17 cellular contexts compared by ENCODE assay signal in the genomic region with DNA sequence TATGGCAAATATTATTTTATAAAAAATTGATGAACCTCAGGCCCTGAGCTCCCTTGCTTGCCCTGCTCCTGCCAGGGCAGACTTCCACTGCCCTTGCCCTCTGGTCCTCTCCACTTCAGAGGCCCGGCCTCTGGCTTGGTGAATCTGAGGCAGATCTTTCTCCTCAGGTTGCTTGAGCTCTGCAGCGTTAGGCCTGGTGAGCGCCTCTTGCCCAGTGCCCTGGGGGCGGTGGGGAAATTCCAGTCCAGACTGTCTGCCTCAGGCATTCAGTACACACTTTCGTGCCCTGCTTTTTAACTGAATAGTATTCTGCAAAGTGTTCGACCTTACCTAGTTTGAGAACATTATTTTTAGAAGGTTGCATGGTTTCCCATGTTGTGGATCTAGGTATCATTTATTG.
A peak's percentile ranks its signal among the peaks of the same experiment; 100 is the strongest.
DNase-seq lines count a peak whose midpoint lies in the region; ATAC-seq and TF ChIP-seq lines count a peak whose summit lies in the region.
"Had no signal": no experiment of that assay in that cellular context is flagged by ENCODE, and none has a peak within 500 bp of the region (broad histone marks: within the 10 kb centered on the region; RNA-seq: fewer than 3 reads in every experiment).

No MANE protein-coding gene starts in this region.

- H3K4me3 Mint-ChIP-seq in activated CD8-positive, alpha-beta T cell treated with anti-CD3 and anti-CD28 coated beads for 36 hours = no peak overlapping the region
- H3K4me3 Mint-ChIP-seq in activated CD8-positive, alpha-beta T cell treated with anti-CD3 and anti-CD28 coated beads, Interleukin-2, amount 10 ng/mL, durations not matched to agents 7 days and 5 days = no peak overlapping the region
- no peak overlapping the region for H3K4me3 Mint-ChIP-seq in activated naive CD8-positive, alpha-beta T cell treated with anti-CD3 and anti-CD28 coated beads, Interleukin-2, amount 50 U/mL, for 24 hours
- H3K4me3 Mint-ChIP-seq in osteocyte (ENCODE audit: unreplicated experiment) = no peak overlapping the region

- peaks cover 2% of the 10 kb centered on the region for H3K9me3 Mint-ChIP-seq in activated CD8-positive, alpha-beta T cell treated with anti-CD3 and anti-CD28 coated beads for 36 hours
- no peaks in the 10 kb centered on the region for H3K9me3 Mint-ChIP-seq in activated CD8-positive, alpha-beta T cell treated with anti-CD3 and anti-CD28 coated beads, Interleukin-2, amount 10 ng/mL, durations not matched to agents 7 days and 5 days (ENCODE audit: insufficient read depth)
- no peaks in the 10 kb centered on the region for H3K9me3 Mint-ChIP-seq in activated naive CD8-positive, alpha-beta T cell treated with anti-CD3 and anti-CD28 coated beads, Interleukin-2, amount 50 U/mL, for 24 hours
- H3K9me3 Mint-ChIP-seq in osteocyte (ENCODE audit: unreplicated experiment) = no peaks in the 10 kb centered on the region

- intact Hi-C loops in activated CD8-positive, alpha-beta T cell treated with anti-CD3 and anti-CD28 coated beads for 36 hours (cut with micrococcal nuclease) = no loop called here

- H3K27me3 Mint-ChIP-seq in activated CD8-positive, alpha-beta T cell treated with anti-CD3 and anti-CD28 coated beads for 36 hours = no peaks in the 10 kb centered on the region
- H3K27me3 Mint-ChIP-seq in activated CD8-positive, alpha-beta T cell treated with anti-CD3 and anti-CD28 coated beads, Interleukin-2, amount 10 ng/mL, durations not matched to agents 7 days and 5 days (ENCODE audit: low read depth) = no peaks in the 10 kb centered on the region
- no peaks in the 10 kb centered on the region for H3K27me3 Mint-ChIP-seq in activated naive CD8-positive, alpha-beta T cell treated with anti-CD3 and anti-CD28 coated beads, Interleukin-2, amount 50 U/mL, for 24 hours
- no peaks in the 10 kb centered on the region for H3K27me3 Mint-ChIP-seq in osteocyte (ENCODE audit: unreplicated experiment)

- TF ChIP-seq CTCF in activated CD8-positive, alpha-beta T cell treated with anti-CD3 and anti-CD28 coated beads for 36 hours (IDR thresholded peaks at IDR 0.05) = no peak
- TF ChIP-seq CTCF in osteocyte (IDR thresholded peaks at IDR 0.05) = no peak

- CTCF ChIA-PET in activated CD8-positive, alpha-beta T cell treated with anti-CD3 and anti-CD28 coated beads for 36 hours (lab: Charles Lee) = interaction anchor here (1.2 to 1.9 kb wide), 5 partner anchors 10 to 104 kb away, joined by 3 to 6 read pairs (median 4); no protein-coding TSS in a partner anchor
- CTCF ChIA-PET in activated CD8-positive, alpha-beta T cell treated with anti-CD3 and anti-CD28 coated beads, Interleukin-2, amount 10 ng/mL, durations not matched to agents 7 days and 5 days (lab: Charles Lee) = interaction anchor here (0.9 to 1.2 kb wide), 3 partner anchors 27 to 433 kb away, joined by 3 read pairs; no protein-coding TSS in a partner anchor

- ATAC-seq in activated CD8-positive, alpha-beta T cell treated with anti-CD3 and anti-CD28 coated beads for 36 hours = peak; percentile 25
- no peak for ATAC-seq in activated CD8-positive, alpha-beta T cell treated with anti-CD3 and anti-CD28 coated beads, Interleukin-2, amount 10 ng/mL, durations not matched to agents 7 days and 5 days
- peak; percentile 59 for ATAC-seq in activated naive CD8-positive, alpha-beta T cell treated with anti-CD3 and anti-CD28 coated beads, Interleukin-2, amount 50 U/mL, for 24 hours
- ATAC-seq: HepG2 had no signal

- peak; percentile 41 for DNase-seq in activated CD8-positive, alpha-beta T cell treated with anti-CD3 and anti-CD28 coated beads for 36 hours
- no peak for DNase-seq in activated CD8-positive, alpha-beta T cell treated with anti-CD3 and anti-CD28 coated beads, Interleukin-2, amount 10 ng/mL, durations not matched to agents 7 days and 5 days
- DNase-seq in Daoy (ENCODE audit: low read depth) = peak; percentile 45
- peak; percentile 21 for DNase-seq in activated naive CD8-positive, alpha-beta T cell treated with anti-CD3 and anti-CD28 coated beads, Interleukin-2, amount 50 U/mL, for 24 hours
- DNase-seq in osteocyte (ENCODE audit: extremely low spot score, unreplicated experiment) = peak; percentile 81
- DNase-seq in iPS-NIHi7 (ENCODE audit: extremely low spot score) = no peak
- no peak for DNase-seq in AML-193 (lab: John Stamatoyannopoulos, UW)
- no peak for DNase-seq in NCI-H2171 treated with DMSO at 0.1 percent for 48 hours (lab: John Stamatoyannopoulos, UW)
- DNase-seq: ACHN, EL, H7, Karpas-422, NCI-H187 treated with DMSO at 0.1 percent for 48 hours, NCI-H510A treated with DMSO at 0.1 percent for 48 hours, Peyer's patch, SHP77 had no signal

- no peak overlapping the region for H3K27ac Mint-ChIP-seq in activated CD8-positive, alpha-beta T cell treated with anti-CD3 and anti-CD28 coated beads for 36 hours
- H3K27ac Mint-ChIP-seq in activated CD8-positive, alpha-beta T cell treated with anti-CD3 and anti-CD28 coated beads, Interleukin-2, amount 10 ng/mL, durations not matched to agents 7 days and 5 days = no peak overlapping the region
- H3K27ac Mint-ChIP-seq in activated naive CD8-positive, alpha-beta T cell treated with anti-CD3 and anti-CD28 coated beads, Interleukin-2, amount 50 U/mL, for 24 hours = no peak overlapping the region
- no peak overlapping the region for H3K27ac Mint-ChIP-seq in osteocyte (ENCODE audit: unreplicated experiment)

- POLR2A ChIA-PET in activated CD8-positive, alpha-beta T cell treated with anti-CD3 and anti-CD28 coated beads for 36 hours (lab: Charles Lee) = interaction anchor here (0.6 kb wide), 1 partner anchor 9 kb away, joined by 3 read pairs; no protein-coding TSS in a partner anchor
- POLR2A ChIA-PET in activated CD8-positive, alpha-beta T cell treated with anti-CD3 and anti-CD28 coated beads, Interleukin-2, amount 10 ng/mL, durations not matched to agents 7 days and 5 days (lab: Charles Lee) = interaction anchor here (0.6 kb wide), 1 partner anchor 387 kb away, joined by 4 read pairs; no protein-coding TSS in a partner anchor

- H3K4me1 Mint-ChIP-seq in activated CD8-positive, alpha-beta T cell treated with anti-CD3 and anti-CD28 coated beads for 36 hours (ENCODE audit: low read depth) = peaks cover 15% of the 10 kb centered on the region
- H3K4me1 Mint-ChIP-seq in activated CD8-positive, alpha-beta T cell treated with anti-CD3 and anti-CD28 coated beads, Interleukin-2, amount 10 ng/mL, durations not matched to agents 7 days and 5 days (ENCODE audit: low read depth) = peaks cover 2% of the 10 kb centered on the region
- peaks cover 8% of the 10 kb centered on the region for H3K4me1 Mint-ChIP-seq in activated naive CD8-positive, alpha-beta T cell treated with anti-CD3 and anti-CD28 coated beads, Interleukin-2, amount 50 U/mL, for 24 hours
- H3K4me1 Mint-ChIP-seq in osteocyte (ENCODE audit: unreplicated experiment) = no peaks in the 10 kb centered on the region

- peaks cover 3% of the 10 kb centered on the region for H3K36me3 Mint-ChIP-seq in activated CD8-positive, alpha-beta T cell treated with anti-CD3 and anti-CD28 coated beads for 36 hours (ENCODE audit: low read depth)
- H3K36me3 Mint-ChIP-seq in activated CD8-positive, alpha-beta T cell treated with anti-CD3 and anti-CD28 coated beads, Interleukin-2, amount 10 ng/mL, durations not matched to agents 7 days and 5 days (ENCODE audit: low read depth) = peaks cover 2% of the 10 kb centered on the region
- H3K36me3 Mint-ChIP-seq in activated naive CD8-positive, alpha-beta T cell treated with anti-CD3 and anti-CD28 coated beads, Interleukin-2, amount 50 U/mL, for 24 hours (ENCODE audit: low read depth) = peaks cover 4% of the 10 kb centered on the region
- H3K36me3 Mint-ChIP-seq in osteocyte (ENCODE audit: unreplicated experiment) = peaks cover 3% of the 10 kb centered on the region

Comparison
In these comparisons a context has a peak if more than half of its experiments do, and no peak if none do; other contexts are left out.
1. DNase-seq: peak in activated CD8-positive, alpha-beta T cell treated with anti-CD3 and anti-CD28 coated beads for 36 hours (single experiment), Daoy (single experiment), activated naive CD8-positive, alpha-beta T cell treated with anti-CD3 and anti-CD28 coated beads, Interleukin-2, amount 50 U/mL, for 24 hours (single experiment) and osteocyte (single experiment); none in activated CD8-positive, alpha-beta T cell treated with anti-CD3 and anti-CD28 coated beads, Interleukin-2, amount 10 ng/mL, durations not matched to agents 7 days and 5 days (single experiment), iPS-NIHi7 (single experiment), AML-193 (0 of 2) and NCI-H2171 treated with DMSO at 0.1 percent for 48 hours (single experiment).